9 cellular contexts compared by ENCODE assay signal in the genomic region with DNA sequence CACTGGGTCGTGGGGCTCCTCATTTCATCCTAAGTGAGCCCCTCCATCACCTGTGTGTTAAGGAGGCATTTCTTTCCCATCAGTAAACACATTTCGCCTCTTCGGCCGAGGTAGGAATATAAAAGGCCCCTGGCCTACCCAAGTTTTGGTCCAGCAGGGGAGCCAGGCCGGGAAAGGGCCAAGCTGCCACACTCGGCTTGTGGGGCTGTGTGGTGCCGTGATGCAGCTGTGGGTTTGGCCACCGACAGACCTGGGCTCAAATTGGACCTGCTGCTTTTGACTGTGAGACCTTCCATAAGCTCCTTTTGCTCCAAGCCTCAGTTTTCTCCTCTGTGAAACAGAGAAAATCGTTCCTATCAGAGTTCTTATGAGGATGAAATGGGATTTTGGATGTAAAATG. TPM values are rescaled to one million over a fixed set of nuclear protein-coding genes. Genes with fewer than 3 reads are reported as not detected.
DNase-seq lines count a peak whose midpoint lies in the region; ATAC-seq, FAIRE-seq and TF ChIP-seq lines count a peak whose summit lies in the region.
"Had no signal": no experiment of that assay in that cellular context is flagged by ENCODE, and none has a peak within 500 bp of the region (broad histone marks: within the 10 kb centered on the region; RNA-seq: fewer than 3 reads in every experiment).

No MANE protein-coding gene starts in this region.

- peaks cover 5% of the 10 kb centered on the region for H3K27me3 ChIP-seq in CD4-positive, CD25-positive, alpha-beta regulatory T cell (ENCODE audit: control insufficient read depth, insufficient read depth, low read length)
- H3K27me3 ChIP-seq in OCI-LY3 (ENCODE audit: low read depth, low read length) (peaks cover 5% of the 10 kb centered on the region; the same call in 1 of the 2 replicates), endothelial cell of umbilical vein (ENCODE audit: control insufficient read depth in 2 of 2, insufficient read depth in 2 of 2, low read length in 2 of 2) (no peaks in the 10 kb centered on the region), neutrophil (no peaks in the 10 kb centered on the region)

- peaks cover 32% of the 10 kb centered on the region for H3K36me3 ChIP-seq in CD4-positive, CD25-positive, alpha-beta regulatory T cell (ENCODE audit: control insufficient read depth, insufficient read depth, low read length)
- H3K36me3 ChIP-seq in OCI-LY3 (replicated peaks; ENCODE audit: low read depth, low read length) (peaks cover 19% of the 10 kb centered on the region), endothelial cell of umbilical vein (ENCODE audit: control insufficient read depth in 2 of 2, extremely low read depth in 1 of 2, insufficient read depth in 2 of 2, low read length in 2 of 2) (peaks cover 3 to 22% of the 10 kb centered on the region in 2 experiments), neutrophil (peaks cover 34% of the 10 kb centered on the region)

- H3K27me3 Mint-ChIP-seq in CD4-positive, CD25-positive, alpha-beta regulatory T cell: peaks cover 11% of the 10 kb centered on the region

- DNase-seq in CD4-positive, CD25-positive, alpha-beta regulatory T cell: no peak
- DNase-seq in endothelial cell of umbilical vein (ENCODE audit: low read depth, low spot score): no peak
- DNase-seq in dermis blood vessel endothelial cell: no peak

- no peak for FAIRE-seq in endothelial cell of umbilical vein (lab: Jason Lieb, UNC)

- no peaks in the 10 kb centered on the region for H3K9me1 ChIP-seq in endothelial cell of umbilical vein (replicated peaks; ENCODE audit: control insufficient read depth, extremely low read depth, insufficient read depth, low read length)

- H3K9ac ChIP-seq in OCI-LY3 (ENCODE audit: low read length) (peak overlapping the region; percentile 79), endothelial cell of umbilical vein (replicated peaks; ENCODE audit: extremely low read depth, insufficient read depth, low read length) (peak overlapping the region; percentile 79)

- intact Hi-C loops in endothelial cell of umbilical vein (cut with micrococcal nuclease): loop anchor here (2.0 kb wide), 1 partner anchor 35 kb away; no protein-coding TSS in a partner anchor

- POLR2A ChIA-PET in endothelial cell of umbilical vein (lab: Charles Lee): no interaction called here

- H3K4me2 ChIP-seq in OCI-LY3 (ENCODE audit: low read length) (peak overlapping the region; percentile 90), endothelial cell of umbilical vein (ENCODE audit: insufficient read depth, low read length) (peak overlapping the region; percentile 59)

- H3K27ac ChIP-seq in CD4-positive, CD25-positive, alpha-beta regulatory T cell (ENCODE audit: insufficient read depth, low read length, poor library complexity, severe bottlenecking): no peak overlapping the region
- H3K27ac ChIP-seq in OCI-LY3 (ENCODE audit: low read length) (no peak overlapping the region), endothelial cell of umbilical vein (ENCODE audit: insufficient read depth, low read depth, low read length) (peak overlapping the region; percentile 25), neutrophil (peak overlapping the region; percentile 74)

- peaks cover 17% of the 10 kb centered on the region for H3K79me2 ChIP-seq in OCI-LY3 (ENCODE audit: low read length)
- H3K79me2 ChIP-seq in endothelial cell of umbilical vein (ENCODE audit: control insufficient read depth, insufficient read depth, low read length): peaks cover 11% of the 10 kb centered on the region

- no peaks in the 10 kb centered on the region for H3K9me3 ChIP-seq in CD4-positive, CD25-positive, alpha-beta regulatory T cell (ENCODE audit: control insufficient read depth in 2 of 2, low read length in 2 of 2)
- H3K9me3 ChIP-seq in OCI-LY3 (ENCODE audit: insufficient read depth, low read length) (peaks cover 5% of the 10 kb centered on the region; the same call in 1 of the 2 replicates), endothelial cell of umbilical vein (replicated peaks; ENCODE audit: control insufficient read depth, insufficient read depth, low read length) (no peaks in the 10 kb centered on the region), neutrophil (no peaks in the 10 kb centered on the region)

- no peak for TF ChIP-seq POLR2A in endothelial cell of umbilical vein (IDR thresholded peaks at IDR 0.05; ENCODE audit: low read depth, low read length)

- no peak overlapping the region for H2AFZ ChIP-seq in OCI-LY3 (ENCODE audit: low read depth, low read length)
- H2AFZ ChIP-seq in endothelial cell of umbilical vein (ENCODE audit: low read depth, low read length): peak overlapping the region; percentile 50

- H3K36me3 Mint-ChIP-seq in CD4-positive, CD25-positive, alpha-beta regulatory T cell: peaks cover 14% of the 10 kb centered on the region

- H3K4me3 ChIP-seq in CD4-positive, CD25-positive, alpha-beta regulatory T cell (ENCODE audit: low read depth, low read length): peak overlapping the region; percentile 79
- H3K4me3 ChIP-seq in OCI-LY3 (ENCODE audit: low read length) (peak overlapping the region; percentile 90), endothelial cell of umbilical vein (replicated peaks in 1 of 3; ENCODE audit: insufficient read depth in 1 of 3, low read depth in 1 of 3, low read length in 3 of 3) (peak overlapping the region; percentile 32 to 92 (median 61)), neutrophil (ENCODE audit: low read depth in 1 of 2, low read length in 1 of 2) (peak overlapping the region; percentile 81 to 93)

- H3K27ac Mint-ChIP-seq in CD4-positive, CD25-positive, alpha-beta regulatory T cell: peak overlapping the region; percentile 92 to 95 (median 93)

- no peak for ATAC-seq in CD4-positive, CD25-positive, alpha-beta regulatory T cell (ENCODE audit: low read depth in 2 of 2)
- ATAC-seq in GM21423 (IDR thresholded peaks at IDR 0.05; ENCODE audit: unreplicated experiment) (no peak), GM18873 (IDR thresholded peaks at IDR 0.05; ENCODE audit: low FRiP score, unreplicated experiment) (no peak), HG02840 (IDR thresholded peaks at IDR 0.05; ENCODE audit: low FRiP score, unreplicated experiment) (no peak)

- dilution Hi-C loops in endothelial cell of umbilical vein (cut with MboI; ENCODE audit: extremely low pct_ligation_motif_present, low sequenced_read_pairs): no loop called here

- peaks cover 0 to 2% (median 0%) of the 10 kb centered on the region in 7 donors for H3K9me3 Mint-ChIP-seq in CD4-positive, CD25-positive, alpha-beta regulatory T cell

- H3K4me1 Mint-ChIP-seq in CD4-positive, CD25-positive, alpha-beta regulatory T cell: peaks cover 0 to 29% (median 12%) of the 10 kb centered on the region in 4 donors

- peaks cover 21% of the 10 kb centered on the region for H3K4me1 ChIP-seq in CD4-positive, CD25-positive, alpha-beta regulatory T cell (ENCODE audit: control insufficient read depth, insufficient read depth, low read length, poor library complexity, severe bottlenecking)
- peaks cover 16% of the 10 kb centered on the region for H3K4me1 ChIP-seq in OCI-LY3 (ENCODE audit: low read length)
- H3K4me1 ChIP-seq in endothelial cell of umbilical vein (ENCODE audit: control insufficient read depth, extremely low read depth, insufficient read depth, low read length): peaks cover 6% of the 10 kb centered on the region
- H3K4me1 ChIP-seq in neutrophil (ENCODE audit: control insufficient read depth in 1 of 2, insufficient read depth in 1 of 2, low read depth in 1 of 2, low read length in 1 of 2): peaks cover 17 to 22% of the 10 kb centered on the region in 2 experiments

- TF ChIP-seq CTCF in OCI-LY3 (IDR thresholded peaks at IDR 0.05; ENCODE audit: low read depth, low read length) (no peak), endothelial cell of umbilical vein (IDR thresholded peaks at IDR 0.05; ENCODE audit: extremely low read depth in 1 of 2, insufficient read depth in 1 of 2, low read depth in 1 of 2, low read length in 2 of 2) (no peak), neutrophil (IDR thresholded peaks at IDR 0.05) (no peak)

- BruUV-seq in endothelial cell of umbilical vein (replicated peaks; lab: Mats Ljungman, UMichigan): no TSS peak

- CTCF ChIA-PET in endothelial cell of umbilical vein (lab: Charles Lee): interaction anchor here (0.9 kb wide), 1 partner anchor 35 kb away, joined by 4 read pairs; no protein-coding TSS in a partner anchor

- H4K20me1 ChIP-seq in OCI-LY3 (ENCODE audit: insufficient read depth, low read length) (no peaks in the 10 kb centered on the region), endothelial cell of umbilical vein (replicated peaks; ENCODE audit: control insufficient read depth, extremely low read depth, insufficient read depth, low read length) (no peaks in the 10 kb centered on the region)

- peak overlapping the region; percentile 79 to 92 (median 90) for H3K4me3 Mint-ChIP-seq in CD4-positive, CD25-positive, alpha-beta regulatory T cell

RNA-seq across cellular contexts. Expression of a gene that starts 0.8 kb away (rescaled TPM):
- total RNA-seq in CD4-positive, CD25-positive, alpha-beta regulatory T cell: 204 TPM
- polyA plus RNA-seq in CD4-positive, CD25-positive, alpha-beta regulatory T cell: 100 to 1,000 TPM; 101 to 128 (median 113) TPM
- total RNA-seq in endothelial cell of umbilical vein (179 and 191 TPM in 2 replicates), dermis blood vessel endothelial cell (166 and 175 TPM in 2 replicates)
- polyA plus RNA-seq in endothelial cell of umbilical vein: 203 and 204 TPM in 2 replicates
- 105 and 135 TPM in 2 replicates for polyA plus RNA-seq in endothelial cell of umbilical vein (2011; cell fraction: cytosol; rRNA removed)
- 410 and 434 TPM in 2 replicates for polyA plus RNA-seq in endothelial cell of umbilical vein (2011; cell fraction: nucleus; rRNA removed)
- polyA plus RNA-seq in endothelial cell of umbilical vein (2012): 141 and 210 TPM in 2 replicates
- polyA minus RNA-seq in endothelial cell of umbilical vein: 89.3 and 124 TPM in 2 replicates
- 162 TPM for polyA minus RNA-seq in endothelial cell of umbilical vein (2011; cell fraction: cytosol; rRNA and poly(A)+ RNA removed)
- 90.9 and 99.0 TPM in 2 replicates for polyA minus RNA-seq in endothelial cell of umbilical vein (2011; cell fraction: nucleus; rRNA and poly(A)+ RNA removed)

RNA-seq across cellular contexts. Expression of a gene that starts 22.2 kb away (rescaled TPM):
- total RNA-seq in CD4-positive, CD25-positive, alpha-beta regulatory T cell: 1.9 TPM
- 1 to 10 TPM; 1.2 to 3.7 (median 2.6) TPM for polyA plus RNA-seq in CD4-positive, CD25-positive, alpha-beta regulatory T cell
- 20.4 and 21.0 TPM in 2 replicates for total RNA-seq in endothelial cell of umbilical vein
- 14.1 and 16.3 TPM in 2 replicates for polyA plus RNA-seq in endothelial cell of umbilical vein
- polyA plus RNA-seq in endothelial cell of umbilical vein (2011; cell fraction: cytosol; rRNA removed): 6.5 and 8.1 TPM in 2 replicates
- 7.4 and 8.0 TPM in 2 replicates for polyA plus RNA-seq in endothelial cell of umbilical vein (2011; cell fraction: nucleus; rRNA removed)
- 9.9 and 10.3 TPM in 2 replicates for polyA plus RNA-seq in endothelial cell of umbilical vein (2012)
- 1.7 and 3.6 TPM in 2 replicates for polyA minus RNA-seq in endothelial cell of umbilical vein
- 16.2 TPM for polyA minus RNA-seq in endothelial cell of umbilical vein (2011; cell fraction: cytosol; rRNA and poly(A)+ RNA removed)
- 1.2 and 3.1 TPM in 2 replicates for polyA minus RNA-seq in endothelial cell of umbilical vein (2011; cell fraction: nucleus; rRNA and poly(A)+ RNA removed)
- total RNA-seq in dermis blood vessel endothelial cell: 10.7 and 13.0 TPM in 2 replicates

RNA-seq across cellular contexts. Expression of a gene that starts 23.9 kb away (rescaled TPM):
- total RNA-seq in CD4-positive, CD25-positive, alpha-beta regulatory T cell: 55.7 TPM
- polyA plus RNA-seq in CD4-positive, CD25-positive, alpha-beta regulatory T cell: 100 to 1,000 TPM; 180 to 231 (median 219) TPM
- total RNA-seq in endothelial cell of umbilical vein (962 and 997 TPM in 2 replicates), dermis blood vessel endothelial cell (833 and 1,138 TPM in 2 replicates)
- polyA plus RNA-seq in endothelial cell of umbilical vein: 2,277 and 2,635 TPM in 2 replicates
- 1,590 and 1,808 TPM in 2 replicates for polyA plus RNA-seq in endothelial cell of umbilical vein (2011; cell fraction: cytosol; rRNA removed)
- 663 and 818 TPM in 2 replicates for polyA plus RNA-seq in endothelial cell of umbilical vein (2011; cell fraction: nucleus; rRNA removed)
- polyA plus RNA-seq in endothelial cell of umbilical vein (2012): 1,068 and 1,665 TPM in 2 replicates
- polyA minus RNA-seq in endothelial cell of umbilical vein: 785 and 809 TPM in 2 replicates
- polyA minus RNA-seq in endothelial cell of umbilical vein (2011; cell fraction: cytosol; rRNA and poly(A)+ RNA removed): not detected
- polyA minus RNA-seq in endothelial cell of umbilical vein (2011; cell fraction: nucleus; rRNA and poly(A)+ RNA removed): 157 and 190 TPM in 2 replicates

RNA-seq across cellular contexts. Expression of a gene that starts 32.1 kb away (rescaled TPM):
- total RNA-seq in CD4-positive, CD25-positive, alpha-beta regulatory T cell: not detected
- polyA plus RNA-seq in CD4-positive, CD25-positive, alpha-beta regulatory T cell: not detected
- total RNA-seq in endothelial cell of umbilical vein: not detected in 2 replicates
- polyA plus RNA-seq in endothelial cell of umbilical vein: not detected in 2 replicates
- polyA plus RNA-seq in endothelial cell of umbilical vein (2011; cell fraction: cytosol; rRNA removed): not detected in 2 replicates
- polyA plus RNA-seq in endothelial cell of umbilical vein (2011; cell fraction: nucleus; rRNA removed): not detected in 2 replicates
- polyA plus RNA-seq in endothelial cell of umbilical vein (2012): not detected in 2 replicates
- not detected in 2 replicates for polyA minus RNA-seq in endothelial cell of umbilical vein
- polyA minus RNA-seq in endothelial cell of umbilical vein (2011; cell fraction: cytosol; rRNA and poly(A)+ RNA removed): not detected
- polyA minus RNA-seq in endothelial cell of umbilical vein (2011; cell fraction: nucleus; rRNA and poly(A)+ RNA removed): not detected in 2 replicates
- total RNA-seq in dermis blood vessel endothelial cell: not detected in 2 replicates
- total RNA-seq: glomerular endothelial cell had no signal

RNA-seq across cellular contexts. Expression of a gene that starts 43.0 kb away (rescaled TPM):
- total RNA-seq in CD4-positive, CD25-positive, alpha-beta regulatory T cell: 0.57 TPM
- polyA plus RNA-seq in CD4-positive, CD25-positive, alpha-beta regulatory T cell: 1 to 10 TPM in 1 of 4 donors, under 1 TPM in 2, not detected in 1; 0.37 to 1.1 (median 0.59) TPM
- not detected in 2 replicates for total RNA-seq in endothelial cell of umbilical vein
- polyA plus RNA-seq in endothelial cell of umbilical vein: not detected in 2 replicates
- not detected in 2 replicates for polyA plus RNA-seq in endothelial cell of umbilical vein (2011; cell fraction: cytosol; rRNA removed)
- polyA plus RNA-seq in endothelial cell of umbilical vein (2011; cell fraction: nucleus; rRNA removed): not detected in 2 replicates
- polyA plus RNA-seq in endothelial cell of umbilical vein (2012): not detected in 2 replicates
- not detected in 2 replicates for polyA minus RNA-seq in endothelial cell of umbilical vein
- polyA minus RNA-seq in endothelial cell of umbilical vein (2011; cell fraction: cytosol; rRNA and poly(A)+ RNA removed): not detected
- not detected in 2 replicates for polyA minus RNA-seq in endothelial cell of umbilical vein (2011; cell fraction: nucleus; rRNA and poly(A)+ RNA removed)
- total RNA-seq in dermis blood vessel endothelial cell: not detected in 2 replicates
- total RNA-seq: glomerular endothelial cell had no signal

Comparison
In these comparisons a context has a peak if more than half of its experiments do, and no peak if none do; other contexts are left out.
1. H3K27ac ChIP-seq: peak in endothelial cell of umbilical vein (single experiment) and neutrophil (single experiment); none in CD4-positive, CD25-positive, alpha-beta regulatory T cell (single experiment) and OCI-LY3 (single experiment).
2. RNA of a gene that starts 23.9 kb away (total RNA-seq): 833 to 1,138 TPM in dermis blood vessel endothelial cell and 962 to 997 TPM in endothelial cell of umbilical vein; 55.7 TPM in CD4-positive, CD25-positive, alpha-beta regulatory T cell (single experiment); every median in the first group is over 10 times any median in the second.
3. Peak in every context shown above with its lines, with median percentiles within 50 percentile points of each other: H3K4me3 ChIP-seq.